Comparison of ENCODE assay signal across 24 cellular contexts in genomic region chr11:91688672-91689071, GRCh38.
"Had no signal": no experiment of that assay in that cellular context is flagged by ENCODE, and none has a peak within 500 bp of the region (broad histone marks: within the 10 kb centered on the region; RNA-seq: fewer than 3 reads in every experiment).

No MANE protein-coding gene starts in this region.

- H3K27me3 ChIP-seq: colonic mucosa, dorsolateral prefrontal cortex, esophagus muscularis mucosa, esophagus squamous epithelium, foreskin keratinocyte, gastrocnemius medialis, gastroesophageal sphincter, heart left ventricle, heart right ventricle had no signal

- ATAC-seq: effector memory CD8-positive, alpha-beta T cell; esophagus mucosa; foreskin keratinocyte; gastrocnemius medialis; gastroesophageal sphincter; heart left ventricle; heart right ventricle had no signal

- H3K4me1 ChIP-seq: colonic mucosa, esophagus muscularis mucosa, esophagus squamous epithelium, foreskin keratinocyte, gastrocnemius medialis, gastroesophageal sphincter, heart left ventricle, heart right ventricle had no signal

- H3K4me3 ChIP-seq: colonic mucosa, coronary artery, dorsolateral prefrontal cortex, esophagus muscularis mucosa, esophagus squamous epithelium, gastrocnemius medialis, gastroesophageal sphincter, heart left ventricle, heart right ventricle had no signal

- H3K27ac ChIP-seq: colonic mucosa, coronary artery, dorsolateral prefrontal cortex, epithelial cell of prostate, esophagus muscularis mucosa, esophagus squamous epithelium, foreskin keratinocyte, gastrocnemius medialis, gastroesophageal sphincter, heart left ventricle, heart right ventricle had no signal

- H3K9me3 ChIP-seq: colonic mucosa, esophagus muscularis mucosa, esophagus squamous epithelium, gastrocnemius medialis, gastroesophageal sphincter, heart right ventricle had no signal

- DNase-seq: colonic mucosa; cortex of kidney; dermis blood vessel endothelial cell; dorsolateral prefrontal cortex; effector CD4-positive, alpha-beta T cell; effector CD8-positive, alpha-beta T cell; effector memory CD4-positive, alpha-beta T cell; effector memory CD8-positive, alpha-beta T cell; endodermal cell; erythroblast; esophagus squamous epithelium; foreskin fibroblast; foreskin keratinocyte; foreskin melanocyte; gastrocnemius medialis; glutamatergic neuron; head of caudate nucleus; heart left ventricle; heart right ventricle had no signal

- H3K36me3 ChIP-seq: colonic mucosa, esophagus muscularis mucosa, esophagus squamous epithelium, gastrocnemius medialis, gastroesophageal sphincter, heart left ventricle, heart right ventricle had no signal
